8 cellular contexts compared by ENCODE assay signal in genomic region chr1:206590025-206590834, GRCh38. TPM values are rescaled to one million over a fixed set of nuclear protein-coding genes. Genes with fewer than 3 reads are reported as not detected.
A peak's percentile ranks its signal among the peaks of the same experiment; 100 is the strongest.
DNase-seq lines count a peak whose midpoint lies in the region; ATAC-seq and TF ChIP-seq lines count a peak whose summit lies in the region.

No MANE protein-coding gene starts in this region.

- no peak for TF ChIP-seq EP300 in ovary (IDR thresholded peaks at IDR 0.05)

- H3K27me3 ChIP-seq in WERI-Rb-1 (ENCODE audit: insufficient read depth, low read depth, severe bottlenecking) (no peaks in the 10 kb centered on the region), ovary (no peaks in the 10 kb centered on the region)

- peak; percentile 77 for ATAC-seq in HG02610 (IDR thresholded peaks at IDR 0.05; ENCODE audit: unreplicated experiment)
- ATAC-seq in HG03108 (IDR thresholded peaks at IDR 0.05; ENCODE audit: unreplicated experiment), result no peak

- 36 to 44% (median 44%) methylated on average over 8 of the region's 8 CpGs for WGBS in ovary, 3 donors

- H3K27ac ChIP-seq in WERI-Rb-1 (no peak overlapping the region), ovary (peak overlapping the region in 1 of 2 donors; percentile 25)

- TF ChIP-seq POLR2A in ovary (IDR thresholded peaks at IDR 0.05), result no peak

- H3K9me3 ChIP-seq in WERI-Rb-1 (ENCODE audit: severe bottlenecking) (no peaks in the 10 kb centered on the region), ovary (no peaks in the 10 kb centered on the region)

- TF ChIP-seq CTCF in WERI-Rb-1 (IDR thresholded peaks at IDR 0.05; ENCODE audit: low read depth, low read length) (peak; percentile 59), epithelial cell of esophagus (IDR thresholded peaks at IDR 0.05; ENCODE audit: insufficient read depth, low read depth, low read length, missing control alignments) (peak; percentile 50), ovary (IDR thresholded peaks at IDR 0.05) (peak in 1 of 3 donors; percentile 26)

- H3K4me3 ChIP-seq in WERI-Rb-1 (ENCODE audit: low read depth, low read length) (no peak overlapping the region), epithelial cell of esophagus (ENCODE audit: low read length) (no peak overlapping the region), ovary (no peak overlapping the region)

- H3K4me1 ChIP-seq in ovary (ENCODE audit: insufficient read depth), result peaks cover 6% of the 10 kb centered on the region

- peaks cover 89% of the 10 kb centered on the region for H3K36me3 ChIP-seq in WERI-Rb-1
- no peaks in the 10 kb centered on the region for H3K36me3 ChIP-seq in ovary

- intact Hi-C loops in ovary (cut with DNase I), result loop anchor here in 1 of 4 donors (10.0 kb wide), 1 partner anchor 395 kb away; no protein-coding TSS in a partner anchor

- peak; percentile 87 for DNase-seq in ELR (ENCODE audit: low read depth)
- DNase-seq in WERI-Rb-1, result peak; percentile 33
- DNase-seq in epithelial cell of esophagus (ENCODE audit: low read depth), result peak; percentile 96
- peak; percentile 54 for DNase-seq in stimulated activated CD8-positive, alpha-beta memory T cell treated with anti-CD3 and anti-CD28 coated beads, Interleukin-12 subunit alpha, Interleukin-12 subunit beta, amount 100 ng/mL, for 1 hour (ENCODE audit: low read depth)
- no peak for DNase-seq in ovary
- DNase-seq in AML-193 (lab: John Stamatoyannopoulos, UW), result no peak

RNA-seq across cellular contexts. Expression of gene EIF2D, which starts 22.0 kb away (rescaled TPM):
- total RNA-seq in ovary, result 10 to 100 TPM; 46.4 to 72.8 (median 53.5) TPM
- polyA plus RNA-seq in ovary, result 10 to 100 TPM; 63.4 to 90.0 TPM

RNA-seq across cellular contexts. Expression of gene DYRK3, which starts 45.1 kb away (rescaled TPM):
- total RNA-seq in ovary, result 10 to 100 TPM in 4 of 7 donors, 1 to 10 TPM in 3; 5.5 to 15.0 (median 10.1) TPM
- polyA plus RNA-seq in ovary, result 10 to 100 TPM in 1 of 2 donors, 1 to 10 TPM in 1; 5.6 to 16.2 TPM

Comparison
In these comparisons a context has a peak if more than half of its experiments do, and no peak if none do; other contexts are left out.
1. DNase-seq: peak in ELR (single experiment), WERI-Rb-1 (single experiment), epithelial cell of esophagus (single experiment) and stimulated activated CD8-positive, alpha-beta memory T cell treated with anti-CD3 and anti-CD28 coated beads, Interleukin-12 subunit alpha, Interleukin-12 subunit beta, amount 100 ng/mL, for 1 hour (single experiment); none in ovary (0 of 5) and AML-193 (0 of 2).